8 cellular contexts compared by ENCODE assay signal in genomic region chr1:27725374-27726172, GRCh38. TPM values are rescaled to one million over a fixed set of nuclear protein-coding genes. Genes with fewer than 3 reads are reported as not detected.
DNase-seq lines count a peak whose midpoint lies in the region; ATAC-seq lines count a peak whose summit lies in the region.

Gene FAM76A (plus strand): TSS chr1:27725961. CDS start chr1:27726081, 120 bp downstream.

- no peak within 1 kb of the TSS for H2BK15ac ChIP-seq in mesendoderm (replicated peaks; ENCODE audit: low read depth)

- H3K27me3 ChIP-seq in HUES48 (ENCODE audit: control insufficient read depth, insufficient read depth, low read length) (peaks cover 4% of the 10 kb centered on the region; the same call in 1 of the 2 replicates), NT2/D1 (ENCODE audit: insufficient read depth, insufficient read length) (no peaks in the 10 kb centered on the region), endocrine pancreas (ENCODE audit: control insufficient read depth, insufficient read depth, low read length) (no peaks in the 10 kb centered on the region), mesendoderm (ENCODE audit: insufficient read depth, low read length, poor library complexity) (no peaks in the 10 kb centered on the region)

- no peak within 1 kb of the TSS for H2BK120ac ChIP-seq in mesendoderm (ENCODE audit: low read depth, low read length)

- peak within 1 kb of the TSS; percentile 90 for H4K5ac ChIP-seq in mesendoderm (ENCODE audit: low read length)

- H2AK5ac ChIP-seq in mesendoderm (ENCODE audit: low read length): no peak within 1 kb of the TSS

- peak within 1 kb of the TSS; percentile 83 for H3K4me2 ChIP-seq in mesendoderm (ENCODE audit: low read length)

- H3K36me3 ChIP-seq in HUES48 (ENCODE audit: control insufficient read depth, insufficient read depth, low read length) (peaks cover 16% of the 10 kb centered on the region), NT2/D1 (ENCODE audit: insufficient read depth, insufficient read length, low read length) (peaks cover 25% of the 10 kb centered on the region), endocrine pancreas (ENCODE audit: control insufficient read depth, insufficient read depth, low read length) (no peaks in the 10 kb centered on the region), mesendoderm (ENCODE audit: control insufficient read depth, insufficient read depth, low read length) (no peaks in the 10 kb centered on the region)

- H3K18ac ChIP-seq in mesendoderm (ENCODE audit: low read length): peak within 1 kb of the TSS; percentile 88

- H3K9ac ChIP-seq in HUES48 (ENCODE audit: low read depth, low read length) (peak within 1 kb of the TSS; percentile 55), NT2/D1 (ENCODE audit: insufficient read length, low read depth) (peak within 1 kb of the TSS; percentile 93), endocrine pancreas (ENCODE audit: control insufficient read depth, insufficient read depth, low read length) (peak within 1 kb of the TSS; percentile 82), mesendoderm (ENCODE audit: low read length) (peak within 1 kb of the TSS; percentile 87)

- H3K9me3 ChIP-seq in HUES48 (ENCODE audit: control insufficient read depth, insufficient read depth, low read length) (no peaks in the 10 kb centered on the region), NT2/D1 (ENCODE audit: insufficient read depth, low read length) (no peaks in the 10 kb centered on the region), endocrine pancreas (ENCODE audit: control insufficient read depth, low read length) (no peaks in the 10 kb centered on the region)

- H3K79me1 ChIP-seq in mesendoderm (ENCODE audit: low read length): no peaks in the 10 kb centered on the region

- ATAC-seq in GM21390 (IDR thresholded peaks at IDR 0.05; ENCODE audit: unreplicated experiment): peak; percentile 93

- H2BK5ac ChIP-seq in mesendoderm (ENCODE audit: low read length): no peak within 1 kb of the TSS

- no peaks in the 10 kb centered on the region for H3K79me2 ChIP-seq in mesendoderm (ENCODE audit: control insufficient read depth, insufficient read depth, low read length)

- H3K4me1 ChIP-seq in HUES48 (ENCODE audit: control insufficient read depth, insufficient read depth, low read length) (peaks cover 4% of the 10 kb centered on the region), NT2/D1 (ENCODE audit: insufficient read depth, insufficient read length) (no peaks in the 10 kb centered on the region), endocrine pancreas (ENCODE audit: control insufficient read depth, insufficient read depth, low read length) (no peaks in the 10 kb centered on the region), mesendoderm (ENCODE audit: control insufficient read depth, low read depth, low read length) (no peaks in the 10 kb centered on the region)

- H3K4me3 ChIP-seq in HUES48 (ENCODE audit: low read depth, low read length): peak within 1 kb of the TSS; percentile 82
- H3K4me3 ChIP-seq in NT2/D1 (ENCODE audit: insufficient read length, low read depth): peak within 1 kb of the TSS; percentile 76
- peak within 1 kb of the TSS; percentile 87 for H3K4me3 ChIP-seq in endocrine pancreas (ENCODE audit: control insufficient read depth, insufficient read depth, low read length)
- peak within 1 kb of the TSS; percentile 76 for H3K4me3 ChIP-seq in mesendoderm (ENCODE audit: low read length)

- DNase-seq in D341Med (ENCODE audit: low spot score): peak; percentile 99
- DNase-seq in NT2/D1 (ENCODE audit: low read depth, low spot score): peak; percentile 100
- DNase-seq in activated CD8-positive, alpha-beta memory T cell treated with anti-CD3 and anti-CD28 coated beads, Interleukin-2, amount 50 U/mL, for 1 hour (ENCODE audit: extremely low read depth): peak; percentile 97
- DNase-seq in mesendoderm: peak; percentile 99
- DNase-seq in stimulated activated CD8-positive, alpha-beta memory T cell treated with anti-CD3 and anti-CD28 coated beads, Interleukin-15, amount 100 ng/mL, for 1 hour (ENCODE audit: low read depth): peak; percentile 99

- H4K8ac ChIP-seq in mesendoderm (ENCODE audit: low read depth, low read length): no peak within 1 kb of the TSS

- H3K4ac ChIP-seq in mesendoderm (ENCODE audit: low read depth, low read length): peak within 1 kb of the TSS; percentile 19

- WGBS in mesendoderm (ENCODE audit: extremely low coverage, insufficient coverage, low lambda C conversion rate): no CpG with 5 or more reads among the region's 72 CpGs

- peak within 1 kb of the TSS; percentile 45 for H3K56ac ChIP-seq in mesendoderm (ENCODE audit: low read length)

- H3K27ac ChIP-seq in HUES48 (ENCODE audit: low read depth, low read length) (peak within 1 kb of the TSS; percentile 84), mesendoderm (ENCODE audit: low read depth, low read length) (peak within 1 kb of the TSS; percentile 76)

- no peak within 1 kb of the TSS for H3K23ac ChIP-seq in mesendoderm (ENCODE audit: low read length)

RNA-seq across cellular contexts. Expression of gene FAM76A, which starts in this region (rescaled TPM):
- 7.5 TPM for polyA plus RNA-seq in mesendoderm (2013, experiment 1 of 2)
- 7.3 TPM for polyA plus RNA-seq in mesendoderm (2013, experiment 2 of 2)

Comparison
In these comparisons a context has a peak if more than half of its experiments do, and no peak if none do; other contexts are left out.
1. Peak in every context shown above with its lines: DNase-seq, ATAC-seq, H3K4me3 ChIP-seq and H3K27ac ChIP-seq.